ENCODE assay signal across 1 cellular context in genomic region chr12:56162468-56163290, GRCh38.
TF ChIP-seq lines count a peak whose summit lies in the region.

No MANE protein-coding gene starts in this region.

TF ChIP-seq in IMR-90, 13 proteins besides CTCF, POLR2A, EP300 and RAD21:
- TF ChIP-seq, protein P1, sequence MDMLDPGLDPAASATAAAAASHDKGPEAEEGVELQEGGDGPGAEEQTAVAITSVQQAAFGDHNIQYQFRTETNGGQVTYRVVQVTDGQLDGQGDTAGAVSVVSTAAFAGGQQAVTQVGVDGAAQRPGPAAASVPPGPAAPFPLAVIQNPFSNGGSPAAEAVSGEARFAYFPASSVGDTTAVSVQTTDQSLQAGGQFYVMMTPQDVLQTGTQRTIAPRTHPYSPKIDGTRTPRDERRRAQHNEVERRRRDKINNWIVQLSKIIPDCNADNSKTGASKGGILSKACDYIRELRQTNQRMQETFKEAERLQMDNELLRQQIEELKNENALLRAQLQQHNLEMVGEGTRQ (IDR thresholded peaks at IDR 0.05; ENCODE audit: low read depth, low read length): no peak
- TF ChIP-seq CHD1 (IDR thresholded peaks at IDR 0.05; ENCODE audit: low read depth, low read length): no peak
- TF ChIP-seq ELK1 (IDR thresholded peaks at IDR 0.05; ENCODE audit: borderline replicate concordance, low read depth, low read length): no peak
- TF ChIP-seq BHLHE40 (IDR thresholded peaks at IDR 0.05; ENCODE audit: low read depth, low read length): no peak
- TF ChIP-seq SMC3 (IDR thresholded peaks at IDR 0.05; ENCODE audit: low read depth, low read length): no peak
- no peak for TF ChIP-seq CEBPB (IDR thresholded peaks at IDR 0.05; ENCODE audit: low read depth, low read length)
- TF ChIP-seq NFE2L2 (IDR thresholded peaks at IDR 0.05; ENCODE audit: low read depth, low read length): no peak
